14 cellular contexts compared by ENCODE assay signal in the genomic region with DNA sequence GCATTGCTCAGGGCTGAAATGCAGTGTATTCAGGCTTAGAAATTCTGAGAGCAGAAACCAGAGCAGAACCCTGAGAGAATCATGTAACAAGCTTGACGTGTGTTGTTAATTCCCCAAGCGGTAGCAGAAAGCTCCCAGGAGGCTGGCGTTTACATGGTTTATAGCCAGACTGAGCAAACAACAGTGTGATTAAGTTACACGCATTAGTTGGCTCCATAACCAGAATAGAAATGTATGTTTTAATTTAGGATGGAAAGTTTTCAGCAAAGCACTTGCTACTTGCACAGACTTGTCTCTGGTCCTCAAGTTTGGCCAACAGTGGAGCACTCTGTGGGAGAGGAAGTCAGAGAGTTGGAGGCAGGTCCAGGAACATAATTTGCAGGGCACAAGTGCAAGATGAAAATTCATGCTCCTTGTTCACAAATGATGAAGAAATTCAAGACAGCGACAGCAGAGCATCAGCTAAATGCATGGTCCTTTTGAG.
DNase-seq lines count a peak whose midpoint lies in the region; ATAC-seq and TF ChIP-seq lines count a peak whose summit lies in the region.
"Had no signal": no experiment of that assay in that cellular context is flagged by ENCODE, and none has a peak within 500 bp of the region (broad histone marks: within the 10 kb centered on the region; RNA-seq: fewer than 3 reads in every experiment).

No MANE protein-coding gene starts in this region.

- TF ChIP-seq CTCF in nephron (IDR thresholded peaks at IDR 0.05; ENCODE audit: unreplicated experiment in 3 of 3) (no peak), CD14-positive monocyte (IDR thresholded peaks at IDR 0.05) (no peak)

- ATAC-seq in HG02981 (IDR thresholded peaks at IDR 0.05; ENCODE audit: unreplicated experiment) = no peak
- ATAC-seq: left lung, natural killer cell had no signal

- H3K27ac Mint-ChIP-seq in nephron (peak overlapping the region in 2 of 3 experiments; percentile 1 to 37), CD14-positive monocyte (no peak overlapping the region)
- H3K27ac Mint-ChIP-seq: activated T-helper 2 cell treated with anti-CD3 and anti-CD28 coated beads, Interferon-gamma antibody, Interleukin-2, Interleukin-4, amounts not matched to agents 10 μg/mL and 5 μg/mL and 100 μg/mL, durations not matched to agents 14 hours and 24 hours and 36 hours; CD4-positive, alpha-beta memory T cell; natural killer cell had no signal

- H3K27me3 Mint-ChIP-seq in nephron (ENCODE audit: low read depth) = peaks cover 35% of the 10 kb centered on the region
- H3K27me3 Mint-ChIP-seq in CD14-positive monocyte (ENCODE audit: low read depth in 3 of 3) = peaks cover 0 to 3% (median 3%) of the 10 kb centered on the region in 3 donors

- DNase-seq in HEK293T (ENCODE audit: extremely low spot score) (peak; percentile 37), NCI-H2081 (lab: John Stamatoyannopoulos, UW) (peak; percentile 28 to 71), SK-N-DZ (ENCODE audit: low spot score) (peak; percentile 20), epidermal melanocyte (ENCODE audit: insufficient read length, low spot score) (no peak), OCI-M1 (lab: John Stamatoyannopoulos, UW) (no peak), CD14-positive monocyte (ENCODE audit: low spot score) (no peak)
- DNase-seq: CD4-positive, alpha-beta memory T cell; effector CD8-positive, alpha-beta T cell; left lung; natural killer cell; T1000 had no signal

- CTCF ChIA-PET in HEK293T (lab: Yijun Ruan, JAX) = no interaction called here

- H3K4me3 Mint-ChIP-seq in nephron = peak overlapping the region in 1 of 3 experiments; percentile 22
- H3K4me3 Mint-ChIP-seq in CD14-positive monocyte = no peak overlapping the region
- H3K4me3 Mint-ChIP-seq: CD4-positive, alpha-beta memory T cell; natural killer cell had no signal

- H3K9me3 Mint-ChIP-seq in nephron (peaks cover 2% of the 10 kb centered on the region), CD14-positive monocyte (peaks cover 0 to 11% (median 3%) of the 10 kb centered on the region in 7 donors)
- H3K9me3 Mint-ChIP-seq: activated T-helper 2 cell treated with anti-CD3 and anti-CD28 coated beads, Interferon-gamma antibody, Interleukin-2, Interleukin-4, amounts not matched to agents 10 μg/mL and 5 μg/mL and 100 μg/mL, durations not matched to agents 14 hours and 24 hours and 36 hours; natural killer cell had no signal

- H3K36me3 Mint-ChIP-seq in nephron (ENCODE audit: low read depth) (no peaks in the 10 kb centered on the region), CD14-positive monocyte (no peaks in the 10 kb centered on the region)
- H3K36me3 Mint-ChIP-seq: CD4-positive, alpha-beta memory T cell; natural killer cell had no signal

- peaks cover 43% of the 10 kb centered on the region for H3K4me1 Mint-ChIP-seq in nephron
- H3K4me1 Mint-ChIP-seq in CD14-positive monocyte = no peaks in the 10 kb centered on the region
- H3K4me1 Mint-ChIP-seq: CD4-positive, alpha-beta memory T cell; natural killer cell had no signal

- POLR2A ChIA-PET in HEK293T (lab: Yijun Ruan, JAX) = no interaction called here

- intact Hi-C loops in CD14-positive monocyte (cut with micrococcal nuclease) = no loop called here

TF ChIP-seq in HEK293T, 16 proteins besides CTCF, POLR2A, EP300 and RAD21:
- no peak for TF ChIP-seq LEF1 (IDR thresholded peaks at IDR 0.05; ENCODE audit: borderline replicate concordance)
- no peak; the same call in 1 of the 2 replicates for TF ChIP-seq PKNOX1 (IDR thresholded peaks at IDR 0.05)
- TF ChIP-seq FOXA1 (IDR thresholded peaks at IDR 0.05) = peak; percentile 78; the same call in 1 of the 2 replicates
TF ChIP-seq in HEK293T: peak in this region for 1.

Comparison
In these comparisons a context has a peak if more than half of its experiments do, and no peak if none do; other contexts are left out.
1. DNase-seq: peak in HEK293T (single experiment), NCI-H2081 (2 of 2) and SK-N-DZ (single experiment); none in epidermal melanocyte (single experiment), OCI-M1 (single experiment) and CD14-positive monocyte (single experiment).
2. H3K27ac Mint-ChIP-seq: peak in nephron (2 of 3); none in CD14-positive monocyte (0 of 7).